8 cellular contexts compared by ENCODE assay signal in genomic region chr17:18780991-18781718, GRCh38. TPM values are rescaled to one million over a fixed set of nuclear protein-coding genes. Genes with fewer than 3 reads are reported as not detected.
DNase-seq lines count a peak whose midpoint lies in the region; ATAC-seq and TF ChIP-seq lines count a peak whose summit lies in the region.
"Not testable (repeated sequence)": the region's sequence is repeated elsewhere in the genome, so short reads cannot be mapped to it uniquely, and the experiment has no call there.

Gene TVP23B, plus strand, starts transcription at chr17:18781183. Its CDS starts 111 bp downstream, at chr17:18781294.

- not testable (repeated sequence) for H3K4me1 Mint-ChIP-seq in glutamatergic neuron (ENCODE audit: low read depth, unreplicated experiment)

- intact Hi-C loops in testis (cut with DNase I; ENCODE audit: low total_unique reads) = not testable (repeated sequence)

- peak; percentile 58 for TF ChIP-seq POLR2A in GM10847 (IDR thresholded peaks at IDR 0.05; ENCODE audit: extremely low read depth, insufficient read length)
- not testable (repeated sequence) for TF ChIP-seq POLR2A in testis (IDR thresholded peaks at IDR 0.05)

- not testable (repeated sequence) for H3K36me3 ChIP-seq in osteoblast (ENCODE audit: insufficient read depth, low read length); testis (ENCODE audit: low read depth, missing control alignments)

- peaks cover 37% of the 10 kb centered on the region for H3K79me2 ChIP-seq in osteoblast (ENCODE audit: insufficient read depth, low read length)

- H3K27me3 Mint-ChIP-seq in glutamatergic neuron (ENCODE audit: unreplicated experiment) = not testable (repeated sequence)

- ATAC-seq in HG02642 (IDR thresholded peaks at IDR 0.05; ENCODE audit: poor library complexity, unreplicated experiment) = peak; percentile 98
- ATAC-seq in activated naive CD4-positive, alpha-beta T cell treated with anti-CD3 and anti-CD28 coated beads, Interleukin-2, amount 50 U/mL, for 72 hours = peak; percentile 99 to 100

- not testable (repeated sequence) for H3K9me3 Mint-ChIP-seq in activated naive CD4-positive, alpha-beta T cell treated with anti-CD3 and anti-CD28 coated beads, Interleukin-2, amount 50 U/mL, for 72 hours; glutamatergic neuron (ENCODE audit: unreplicated experiment)

- TF ChIP-seq CTCF in glutamatergic neuron (IDR thresholded peaks at IDR 0.05; ENCODE audit: partially characterized antibody, unreplicated experiment); osteoblast (IDR thresholded peaks at IDR 0.05; ENCODE audit: extremely low read depth, low read depth, low read length); testis (IDR thresholded peaks at IDR 0.05): not testable (repeated sequence)

- H3K9me3 ChIP-seq in osteoblast (ENCODE audit: low read depth, low read length); testis: not testable (repeated sequence)

- H3K27ac Mint-ChIP-seq in activated naive CD4-positive, alpha-beta T cell treated with anti-CD3 and anti-CD28 coated beads, Interleukin-2, amount 50 U/mL, for 72 hours = peak within 1 kb of the TSS; percentile 96 to 98
- peak within 1 kb of the TSS; percentile 66 for H3K27ac Mint-ChIP-seq in glutamatergic neuron (ENCODE audit: unreplicated experiment)

- peak within 1 kb of the TSS; percentile 61 for H3K27ac ChIP-seq in osteoblast (ENCODE audit: low read depth, low read length)
- peak within 1 kb of the TSS; percentile 65 to 73 for H3K27ac ChIP-seq in testis

- DNase-seq in NCI-H1105 (lab: John Stamatoyannopoulos, UW) (peak; percentile 98), SKM-1 (lab: John Stamatoyannopoulos, UW; ENCODE audit: unreplicated experiment) (peak; percentile 86), glutamatergic neuron (peak; percentile 95), osteoblast (ENCODE audit: insufficient read length, low spot score, missing footprints) (peak; percentile 67), testis (peak; percentile 98)
- DNase-seq in activated naive CD4-positive, alpha-beta T cell treated with anti-CD3 and anti-CD28 coated beads, Interleukin-2, amount 50 U/mL, for 72 hours (ENCODE audit: low spot score in 2 of 2) = peak; percentile 88 to 96

- H4K20me1 ChIP-seq in osteoblast (ENCODE audit: insufficient read depth, low read length) = not testable (repeated sequence)

- H3K4me3 Mint-ChIP-seq in glutamatergic neuron (ENCODE audit: unreplicated experiment) = peak within 1 kb of the TSS; percentile 83

- H2AFZ ChIP-seq in osteoblast (ENCODE audit: low read length) = peak within 1 kb of the TSS; percentile 62

- not testable (repeated sequence) for H3K4me1 ChIP-seq in osteoblast (ENCODE audit: insufficient read depth, low read length); testis

- 1 to 7% methylated on average over 5 to 55 of the region's 56 CpGs for WGBS in testis, 2 donors

- peaks cover 9 to 11% of the 10 kb centered on the region in 2 donors for H3K36me3 Mint-ChIP-seq in activated naive CD4-positive, alpha-beta T cell treated with anti-CD3 and anti-CD28 coated beads, Interleukin-2, amount 50 U/mL, for 72 hours
- H3K36me3 Mint-ChIP-seq in glutamatergic neuron (ENCODE audit: unreplicated experiment) = not testable (repeated sequence)

- H3K4me2 ChIP-seq in osteoblast (ENCODE audit: insufficient read depth, low read length) = peak within 1 kb of the TSS; percentile 71

- H3K27me3 ChIP-seq in osteoblast (ENCODE audit: insufficient read depth, low read length); testis: not testable (repeated sequence)

- H3K4me3 ChIP-seq in osteoblast (ENCODE audit: insufficient read depth, low read length) (peak within 1 kb of the TSS; percentile 76), testis (peak within 1 kb of the TSS; percentile 55 to 78)

RNA-seq across cellular contexts. Expression of gene TVP23B, which starts in this region (rescaled TPM):
- 10 to 100 TPM; 23.4 to 27.3 TPM for total RNA-seq in activated naive CD4-positive, alpha-beta T cell treated with anti-CD3 and anti-CD28 coated beads, Interleukin-2, amount 50 U/mL, for 72 hours
- 35.9 TPM for total RNA-seq in glutamatergic neuron (ENCODE audit: unreplicated experiment)
- total RNA-seq in osteoblast = 46.9 and 59.7 TPM in 2 replicates
- total RNA-seq in testis = 10 to 100 TPM; 49.8 to 51.2 TPM
- 54.3 TPM for polyA plus RNA-seq in testis (ENCODE audit: insufficient read depth, low read depth, low replicate concordance)

Comparison
In these comparisons a context has a peak if more than half of its experiments do, and no peak if none do; other contexts are left out.
1. Peak in every context shown above with its lines: DNase-seq, ATAC-seq, H3K4me3 ChIP-seq and H3K27ac ChIP-seq.